In the genomic region with DNA sequence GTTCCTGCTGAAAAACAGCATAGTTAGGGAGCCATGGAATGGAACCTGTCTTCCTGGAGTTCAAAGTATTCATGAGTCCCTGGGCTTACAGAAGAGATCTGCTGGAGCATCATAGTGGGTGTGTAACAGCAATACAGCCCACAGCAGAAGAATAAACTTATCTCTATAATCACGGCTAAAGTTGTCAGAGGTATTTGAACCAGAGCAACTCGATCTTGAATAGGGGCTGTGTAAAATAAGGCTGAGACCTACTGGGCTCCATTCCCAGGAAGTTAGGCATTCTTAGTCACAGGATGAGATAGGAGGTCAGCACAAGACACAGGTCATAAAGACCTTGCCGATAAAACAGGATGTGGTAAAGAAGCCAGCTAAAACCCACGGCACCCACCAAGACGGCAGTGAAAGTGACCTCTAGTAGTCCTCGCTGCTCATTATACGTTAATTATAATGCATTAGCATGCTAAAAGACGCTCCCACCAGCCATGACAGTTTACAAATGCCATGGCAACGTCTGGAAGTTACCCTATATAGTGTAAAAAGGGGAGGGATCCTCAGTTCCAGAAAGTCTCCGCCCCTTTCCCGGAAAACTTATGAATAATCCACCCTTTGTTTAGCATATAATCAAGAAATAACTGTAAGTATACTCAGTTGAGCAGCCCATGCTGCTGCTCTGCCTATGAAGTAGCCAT, we compare ENCODE assay signal across 11 cellular contexts.
DNase-seq lines count a peak whose midpoint lies in the region; ATAC-seq and TF ChIP-seq lines count a peak whose summit lies in the region.
"Had no signal": no experiment of that assay in that cellular context is flagged by ENCODE, and none has a peak within 500 bp of the region (broad histone marks: within the 10 kb centered on the region; RNA-seq: fewer than 3 reads in every experiment).

No MANE protein-coding gene starts in this region.

- H3K27ac ChIP-seq in gastrocnemius medialis = no peak overlapping the region
- H3K27ac ChIP-seq: C4-2B had no signal

- no peak for DNase-seq in activated naive CD4-positive, alpha-beta T cell treated with anti-CD3 and anti-CD28 coated beads, Interleukin-2, amount 50 U/mL, for 72 hours (ENCODE audit: low spot score in 2 of 2)
- no peak for DNase-seq in activated naive CD4-positive, alpha-beta T cell treated with Interleukin-2 at 50 U/mL for 16 hours
- DNase-seq in T-helper 17 cell (no peak), fibroblast of pulmonary artery (ENCODE audit: low read depth) (peak; percentile 87), NCI-H1092 treated with DMSO at 0.1 percent for 48 hours (lab: John Stamatoyannopoulos, UW) (no peak), gastrocnemius medialis (no peak), HuH-7.5 (ENCODE audit: low spot score) (no peak)
- DNase-seq in stimulated activated naive CD8-positive, alpha-beta T cell treated with anti-CD3 and anti-CD28 coated beads, Interleukin-15, amount 100 ng/mL, for 72 hours = peak in 1 of 2 donors; percentile 42
- DNase-seq: SIG-M5 had no signal

- ATAC-seq in activated naive CD4-positive, alpha-beta T cell treated with anti-CD3 and anti-CD28 coated beads, Interleukin-2, amount 50 U/mL, for 72 hours = peak; percentile 46 to 86
- peak; percentile 10 for ATAC-seq in T-helper 17 cell
- peak; percentile 75 for ATAC-seq in stimulated activated naive CD8-positive, alpha-beta T cell treated with anti-CD3 and anti-CD28 coated beads, Interleukin-15, amount 100 ng/mL, for 72 hours
- ATAC-seq in gastrocnemius medialis = no peak

- intact Hi-C loops in gastrocnemius medialis (cut with DNase I; ENCODE audit: low total_unique reads) = no loop called here

- H3K4me3 ChIP-seq in fibroblast of pulmonary artery (replicated peaks; ENCODE audit: low read depth, low read length) = peak overlapping the region; percentile 38
- H3K4me3 ChIP-seq in gastrocnemius medialis = no peak overlapping the region
- H3K4me3 ChIP-seq: lung had no signal

- no peak overlapping the region for H3K4me3 Mint-ChIP-seq in T-helper 17 cell
- H3K4me3 Mint-ChIP-seq in stimulated activated naive CD8-positive, alpha-beta T cell treated with anti-CD3 and anti-CD28 coated beads, Interleukin-15, amount 100 ng/mL, for 72 hours = no peak overlapping the region

- in situ Hi-C loops in gastrocnemius medialis (cut with MboI; ENCODE audit: low sequenced_read_pairs in 4 of 4) = loop anchor here in 3 of 4 donors (10.0 kb wide), 1 partner anchor 624 kb away; no protein-coding TSS in a partner anchor

- no peaks in the 10 kb centered on the region for H3K36me3 ChIP-seq in gastrocnemius medialis

- H3K27me3 ChIP-seq in gastrocnemius medialis = no peaks in the 10 kb centered on the region

- peaks cover 14% of the 10 kb centered on the region for H3K4me1 Mint-ChIP-seq in T-helper 17 cell
- H3K4me1 Mint-ChIP-seq in stimulated activated naive CD8-positive, alpha-beta T cell treated with anti-CD3 and anti-CD28 coated beads, Interleukin-15, amount 100 ng/mL, for 72 hours = peaks cover 8% of the 10 kb centered on the region

- peak overlapping the region in 1 of 2 donors; percentile 14 for H3K27ac Mint-ChIP-seq in activated naive CD4-positive, alpha-beta T cell treated with anti-CD3 and anti-CD28 coated beads, Interleukin-2, amount 50 U/mL, for 72 hours
- no peak overlapping the region for H3K27ac Mint-ChIP-seq in T-helper 17 cell
- H3K27ac Mint-ChIP-seq in stimulated activated naive CD8-positive, alpha-beta T cell treated with anti-CD3 and anti-CD28 coated beads, Interleukin-15, amount 100 ng/mL, for 72 hours = no peak overlapping the region

- no peak for TF ChIP-seq CTCF in fibroblast of pulmonary artery (IDR thresholded peaks at IDR 0.05; ENCODE audit: low read length, missing control alignments)
- no peak for TF ChIP-seq CTCF in gastrocnemius medialis (IDR thresholded peaks at IDR 0.05 in 4 of 5, conservative IDR thresholded peaks at IDR 0.05 in 1 of 5)

- H3K4me1 ChIP-seq in gastrocnemius medialis = no peaks in the 10 kb centered on the region

- H3K9me3 Mint-ChIP-seq in activated naive CD4-positive, alpha-beta T cell treated with anti-CD3 and anti-CD28 coated beads, Interleukin-2, amount 50 U/mL, for 72 hours = no peaks in the 10 kb centered on the region
- H3K9me3 Mint-ChIP-seq in stimulated activated naive CD8-positive, alpha-beta T cell treated with anti-CD3 and anti-CD28 coated beads, Interleukin-15, amount 100 ng/mL, for 72 hours = no peaks in the 10 kb centered on the region

- no peak for TF ChIP-seq POLR2A in gastrocnemius medialis (IDR thresholded peaks at IDR 0.05)

- H3K9me3 ChIP-seq in T-helper 17 cell (ENCODE audit: control insufficient read depth, low read length, poor library complexity, severe bottlenecking) (no peaks in the 10 kb centered on the region), gastrocnemius medialis (no peaks in the 10 kb centered on the region)

- H3K36me3 Mint-ChIP-seq in activated naive CD4-positive, alpha-beta T cell treated with anti-CD3 and anti-CD28 coated beads, Interleukin-2, amount 50 U/mL, for 72 hours = no peaks in the 10 kb centered on the region
- H3K36me3 Mint-ChIP-seq in T-helper 17 cell (ENCODE audit: low read depth) = no peaks in the 10 kb centered on the region

- H3K27me3 Mint-ChIP-seq in T-helper 17 cell = no peaks in the 10 kb centered on the region
- H3K27me3 Mint-ChIP-seq in stimulated activated naive CD8-positive, alpha-beta T cell treated with anti-CD3 and anti-CD28 coated beads, Interleukin-15, amount 100 ng/mL, for 72 hours = no peaks in the 10 kb centered on the region

Comparison
In these comparisons a context has a peak if more than half of its experiments do, and no peak if none do; other contexts are left out.
1. ATAC-seq: peak in activated naive CD4-positive, alpha-beta T cell treated with anti-CD3 and anti-CD28 coated beads, Interleukin-2, amount 50 U/mL, for 72 hours (2 of 2), T-helper 17 cell (single experiment) and stimulated activated naive CD8-positive, alpha-beta T cell treated with anti-CD3 and anti-CD28 coated beads, Interleukin-15, amount 100 ng/mL, for 72 hours (single experiment); none in gastrocnemius medialis (0 of 2).